ENCODE assay signal across 29 cellular contexts in genomic region chr10:33036670-33037069, GRCh38.
"Had no signal": no experiment of that assay in that cellular context is flagged by ENCODE, and none has a peak within 500 bp of the region (broad histone marks: within the 10 kb centered on the region; RNA-seq: fewer than 3 reads in every experiment).

No MANE protein-coding gene starts in this region.

- H3K27ac ChIP-seq: ovary, parathyroid adenoma, psoas muscle, right lobe of liver, sigmoid colon, stomach, thoracic aorta, thyroid gland, tibial nerve, upper lobe of left lung, uterus had no signal

- H3K27ac Mint-ChIP-seq: naive thymus-derived CD8-positive, alpha-beta T cell; natural killer cell treated with Interleukin-12 subunit alpha and Interleukin-12 subunit beta and Interleukin-15 and Interleukin-18, amount 100 ng/mL, for 72 hours; nephron progenitor cell; progenitor cell of endocrine pancreas; stimulated activated effector memory CD8-positive, alpha-beta T cell treated with anti-CD3 and anti-CD28 coated beads, Interleukin-12 subunit alpha, Interleukin-12 subunit beta, amount 100 ng/mL, for 72 hours; stimulated activated naive B cell treated with anti-CD40 and anti-IgM and Interleukin-4, amounts not matched to agents 10 μg/mL and 1 μg/mL and 100 μg/mL, for 72 hours; stimulated activated naive CD8-positive, alpha-beta T cell treated with anti-CD3 and anti-CD28 coated beads, Interleukin-15, Interleukin-2, amounts not matched to agents 100 ng/mL and 50 ng/mL, for 24 hours had no signal

- H3K4me1 Mint-ChIP-seq: stimulated activated effector memory CD8-positive, alpha-beta T cell treated with anti-CD3 and anti-CD28 coated beads, Interleukin-12 subunit alpha, Interleukin-12 subunit beta, amount 100 ng/mL, for 72 hours; stimulated activated naive B cell treated with anti-CD40 and anti-IgM and Interleukin-4, amounts not matched to agents 10 μg/mL and 1 μg/mL and 100 μg/mL, for 72 hours had no signal

- H3K36me3 Mint-ChIP-seq: natural killer cell treated with Interleukin-12 subunit alpha and Interleukin-12 subunit beta and Interleukin-15 and Interleukin-18, amount 100 ng/mL, for 72 hours; stimulated activated effector memory CD8-positive, alpha-beta T cell treated with anti-CD3 and anti-CD28 coated beads, Interleukin-12 subunit alpha, Interleukin-12 subunit beta, amount 100 ng/mL, for 72 hours; stimulated activated naive B cell treated with anti-CD40 and anti-IgM and Interleukin-4, amounts not matched to agents 10 μg/mL and 1 μg/mL and 100 μg/mL, for 72 hours had no signal

- H3K9me3 Mint-ChIP-seq: naive thymus-derived CD8-positive, alpha-beta T cell; natural killer cell treated with Interleukin-12 subunit alpha and Interleukin-12 subunit beta and Interleukin-15 and Interleukin-18, amount 100 ng/mL, for 72 hours; nephron progenitor cell; neural crest cell; stimulated activated effector memory CD8-positive, alpha-beta T cell treated with anti-CD3 and anti-CD28 coated beads, Interleukin-12 subunit alpha, Interleukin-12 subunit beta, amount 100 ng/mL, for 72 hours; stimulated activated naive B cell treated with anti-CD40 and anti-IgM and Interleukin-4, amounts not matched to agents 10 μg/mL and 1 μg/mL and 100 μg/mL, for 72 hours; stimulated activated naive CD8-positive, alpha-beta T cell treated with anti-CD3 and anti-CD28 coated beads, Interleukin-15, Interleukin-2, amounts not matched to agents 100 ng/mL and 50 ng/mL, for 24 hours had no signal

- H3K9me3 ChIP-seq: ovary, psoas muscle, right lobe of liver, sigmoid colon, stomach, thoracic aorta, thyroid gland, tibial nerve, upper lobe of left lung, uterus had no signal

- H3K27me3 ChIP-seq: ovary, right lobe of liver, sigmoid colon, stomach, thyroid gland, tibial nerve, upper lobe of left lung, uterus had no signal

- H3K4me3 ChIP-seq: ovary, psoas muscle, right lobe of liver, sigmoid colon, stomach, thoracic aorta, thyroid gland, tibial nerve, upper lobe of left lung, uterus had no signal

- DNase-seq: naive thymus-derived CD8-positive, alpha-beta T cell; nephron progenitor cell; occipital lobe; ovary; posterior cingulate gyrus; psoas muscle; right lobe of liver; sigmoid colon; small intestine; stimulated activated CD4-positive, alpha-beta T cell treated with anti-CD3 and anti-CD28 coated beads, Interleukin-15, amount 100 ng/mL, for 24 hours; stimulated activated CD4-positive, alpha-beta T cell treated with anti-CD3 and anti-CD28 coated beads, Interleukin-2, amount 100 ng/mL, for 24 hours; stimulated activated CD4-positive, alpha-beta T cell treated with anti-CD3 and anti-CD28 coated beads, Interleukin-2, amount 100 ng/mL, for 48 hours; stimulated activated CD4-positive, alpha-beta T cell treated with anti-CD3 and anti-CD28 coated beads, Interleukin-4, amount 100 ng/mL, for 24 hours; stimulated activated naive B cell treated with anti-CD40 and anti-IgM and Interleukin-4, amounts not matched to agents 10 μg/mL and 1 μg/mL and 100 μg/mL, for 72 hours; stimulated activated naive CD4-positive, alpha-beta T cell treated with Interleukin-2 at 50 U/mL for 16 hours; stomach; thyroid gland; trophoblast cell; uterus had no signal

- H3K27me3 Mint-ChIP-seq: progenitor cell of endocrine pancreas; stimulated activated naive CD8-positive, alpha-beta T cell treated with anti-CD3 and anti-CD28 coated beads, Interleukin-15, Interleukin-2, amounts not matched to agents 100 ng/mL and 50 ng/mL, for 24 hours had no signal

- ATAC-seq: naive thymus-derived CD8-positive, alpha-beta T cell; natural killer cell treated with Interleukin-12 subunit alpha and Interleukin-12 subunit beta and Interleukin-15 and Interleukin-18, amount 100 ng/mL, for 72 hours; psoas muscle; right cardiac atrium; stimulated activated effector memory CD8-positive, alpha-beta T cell treated with anti-CD3 and anti-CD28 coated beads, Interleukin-12 subunit alpha, Interleukin-12 subunit beta, amount 100 ng/mL, for 72 hours; stimulated activated naive B cell treated with anti-CD40 and anti-IgM and Interleukin-4, amounts not matched to agents 10 μg/mL and 1 μg/mL and 100 μg/mL, for 72 hours had no signal

- H3K4me3 Mint-ChIP-seq: naive thymus-derived CD8-positive, alpha-beta T cell; natural killer cell treated with Interleukin-12 subunit alpha and Interleukin-12 subunit beta and Interleukin-15 and Interleukin-18, amount 100 ng/mL, for 72 hours; nephron progenitor cell; neural crest cell; stimulated activated effector memory CD8-positive, alpha-beta T cell treated with anti-CD3 and anti-CD28 coated beads, Interleukin-12 subunit alpha, Interleukin-12 subunit beta, amount 100 ng/mL, for 72 hours; stimulated activated naive B cell treated with anti-CD40 and anti-IgM and Interleukin-4, amounts not matched to agents 10 μg/mL and 1 μg/mL and 100 μg/mL, for 72 hours; stimulated activated naive CD8-positive, alpha-beta T cell treated with anti-CD3 and anti-CD28 coated beads, Interleukin-15, Interleukin-2, amounts not matched to agents 100 ng/mL and 50 ng/mL, for 24 hours had no signal

- H3K4me1 ChIP-seq: parathyroid adenoma, psoas muscle, right lobe of liver, thyroid gland, upper lobe of left lung, uterus had no signal

- H3K36me3 ChIP-seq: ovary, right lobe of liver, sigmoid colon, stomach, thoracic aorta, thyroid gland, tibial nerve, upper lobe of left lung, uterus had no signal
